In genomic region chr17:73291260-73291801, GRCh38 we compare ENCODE assay signal across 1 cellular context.
TF ChIP-seq lines count a peak whose summit lies in the region.

No MANE protein-coding gene starts in this region.

TF ChIP-seq in H1, 55 proteins besides CTCF, POLR2A, EP300 and RAD21:
- no peak for TF ChIP-seq TEAD4 (IDR thresholded peaks at IDR 0.05; ENCODE audit: low read depth, low read length)
- no peak for TF ChIP-seq RFX5 (IDR thresholded peaks at IDR 0.05; ENCODE audit: borderline replicate concordance, low read depth, low read length)
- TF ChIP-seq CBX5 (IDR thresholded peaks at IDR 0.05; ENCODE audit: low read depth, low read length): no peak
- no peak for TF ChIP-seq RBBP5 (IDR thresholded peaks at IDR 0.05; ENCODE audit: borderline replicate concordance, low read depth, low read length)
